ENCODE assay signal across 9 cellular contexts in the genomic region with DNA sequence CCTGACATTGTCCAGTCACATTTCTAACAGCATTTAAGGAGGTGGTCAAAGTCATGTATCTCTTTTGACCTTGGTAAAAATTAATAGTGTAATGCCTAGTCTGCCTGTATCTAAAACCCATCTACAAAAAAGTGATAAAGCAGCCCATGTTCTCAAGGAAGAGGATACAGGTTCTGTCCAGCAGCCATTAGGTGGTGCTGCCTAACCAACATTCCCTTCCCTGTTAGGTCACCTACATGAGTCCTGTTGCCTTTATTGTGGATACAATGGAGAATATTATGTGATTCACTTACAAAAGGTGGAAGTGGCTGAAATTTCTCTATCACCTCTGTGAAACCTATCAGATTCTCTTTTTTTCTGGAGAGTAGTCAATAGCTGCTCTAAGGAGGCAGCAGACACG. TPM values are rescaled to one million over a fixed set of nuclear protein-coding genes. Genes with fewer than 3 reads are reported as not detected.
DNase-seq lines count a peak whose midpoint lies in the region; TF ChIP-seq lines count a peak whose summit lies in the region.
"Had no signal": no experiment of that assay in that cellular context is flagged by ENCODE, and none has a peak within 500 bp of the region (broad histone marks: within the 10 kb centered on the region; RNA-seq: fewer than 3 reads in every experiment).

No MANE protein-coding gene starts in this region.

- TF ChIP-seq CTCF in adrenal gland (IDR thresholded peaks at IDR 0.05) = peak; percentile 10 to 65 (median 56)

- no peaks in the 10 kb centered on the region for H3K4me1 ChIP-seq in adrenal gland (replicated peaks in 1 of 2)

- intact Hi-C loops in adrenal gland (cut with DNase I) = loop anchor here in 1 of 2 donors (10.0 kb wide), 1 partner anchor 192 kb away; no protein-coding TSS in a partner anchor

- 37 to 57% (median 41%) methylated on average over 1 of the region's 1 CpG for WGBS in adrenal gland, 4 donors

- no peak for TF ChIP-seq POLR2A in adrenal gland (IDR thresholded peaks at IDR 0.05)

- no peaks in the 10 kb centered on the region for H3K36me3 ChIP-seq in adrenal gland (replicated peaks in 1 of 2)

- H3K4me3 ChIP-seq in adrenal gland = no peak overlapping the region

- H3K9me3 ChIP-seq in adrenal gland (replicated peaks in 1 of 3) = peaks cover 0 to 7% (median 0%) of the 10 kb centered on the region in 3 donors

- DNase-seq in NCI-H2171 treated with DMSO at 0.1 percent for 48 hours (lab: John Stamatoyannopoulos, UW) (peak; percentile 41), NCI-H2171 (lab: John Stamatoyannopoulos, UW) (no peak), M059J (ENCODE audit: low read depth) (peak; percentile 41), adrenal gland (peak; percentile 35 to 67 (median 55)), kidney glomerular epithelial cell (lab: John Stamatoyannopoulos, UW) (peak; percentile 57), SKM-1 (lab: John Stamatoyannopoulos, UW; ENCODE audit: unreplicated experiment) (no peak), ureter (ENCODE audit: low spot score) (no peak), UCSD-AML1 (lab: John Stamatoyannopoulos, UW; ENCODE audit: unreplicated experiment) (no peak)

- no peaks in the 10 kb centered on the region for H3K27me3 ChIP-seq in adrenal gland

- no peak overlapping the region for H3K27ac ChIP-seq in adrenal gland

RNA-seq across cellular contexts. Expression of gene AQP4, which starts 52.5 kb away (rescaled TPM):
- not detected in 2 replicates for total RNA-seq in M059J (2014; rRNA removed; shearing (Covaris generic))
- total RNA-seq in adrenal gland (under 1 TPM in 4 of 8 donors, not detected in 4; 0.10 to 0.69 (median 0.31) TPM), ureter (0.23 TPM)
- under 1 TPM; 0.04 to 0.08 (median 0.07) TPM for polyA plus RNA-seq in adrenal gland
- total RNA-seq: T-helper 2 cell treated with Interferon-gamma antibody and Interleukin-4, amounts not matched to agents 100 ng/mL and 5 ng/mL, for 36 hours had no signal

Comparison
In these comparisons a context has a peak if more than half of its experiments do, and no peak if none do; other contexts are left out.
1. DNase-seq: peak in NCI-H2171 treated with DMSO at 0.1 percent for 48 hours (single experiment), M059J (single experiment), adrenal gland (7 of 7) and kidney glomerular epithelial cell (single experiment); none in NCI-H2171 (single experiment), SKM-1 (single experiment), ureter (single experiment) and UCSD-AML1 (single experiment).